ENCODE assay signal across 27 cellular contexts in the genomic region with DNA sequence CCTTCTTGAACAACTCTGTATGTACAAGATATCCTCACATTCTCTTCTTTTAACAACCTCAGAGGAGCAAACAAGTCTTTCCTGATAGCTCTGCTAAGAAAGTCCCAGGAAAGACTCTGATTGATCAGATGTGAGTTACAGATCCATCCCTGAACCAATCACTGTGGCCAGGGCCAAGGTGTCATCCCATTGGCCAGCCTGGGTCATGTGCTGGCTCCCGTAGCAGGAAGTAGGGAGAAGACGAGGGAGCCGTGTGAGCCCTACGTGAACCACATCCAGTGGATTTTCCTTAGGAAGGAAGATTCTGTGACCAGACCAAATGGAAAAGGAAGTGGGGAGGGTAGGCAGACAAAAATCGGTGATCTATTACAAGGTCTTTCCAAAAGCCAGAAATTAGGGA. TPM values are rescaled to one million over a fixed set of nuclear protein-coding genes. Genes with fewer than 3 reads are reported as not detected.
DNase-seq lines count a peak whose midpoint lies in the region; ATAC-seq, FAIRE-seq and TF ChIP-seq lines count a peak whose summit lies in the region.
"Had no signal": no experiment of that assay in that cellular context is flagged by ENCODE, and none has a peak within 500 bp of the region (broad histone marks: within the 10 kb centered on the region; RNA-seq: fewer than 3 reads in every experiment).

No MANE protein-coding gene starts in this region.

- no peak overlapping the region for H3K9ac ChIP-seq in neuronal stem cell (ENCODE audit: low read depth, low read length, poor library complexity)

- TF ChIP-seq POLR2A in NB4 (IDR thresholded peaks at IDR 0.05; ENCODE audit: extremely low read depth, insufficient read length): no peak

- no peak overlapping the region for H3K4ac ChIP-seq in neuronal stem cell (ENCODE audit: low read length)

- H2BK5ac ChIP-seq in neuronal stem cell (ENCODE audit: low read length): no peak overlapping the region

- no peak overlapping the region for H3K23ac ChIP-seq in neuronal stem cell (ENCODE audit: low read depth, low read length, poor library complexity)

- H2BK12ac ChIP-seq in neuronal stem cell (ENCODE audit: low read length): no peak overlapping the region

- no peak for TF ChIP-seq CTCF in NB4 (IDR thresholded peaks at IDR 0.05; ENCODE audit: low read depth, low read length)
- no peak for TF ChIP-seq CTCF in bronchial epithelial cell (IDR thresholded peaks at IDR 0.05; ENCODE audit: insufficient read depth, low read length, severe bottlenecking)

- H3K4me1 ChIP-seq in neuronal stem cell (ENCODE audit: control insufficient read depth in 2 of 2, insufficient read depth in 1 of 2, low read depth in 1 of 2, low read length in 2 of 2): peaks cover under 1% of the 10 kb centered on the region in 2 donors
- H3K4me1 ChIP-seq: ascending aorta had no signal

- H3K79me1 ChIP-seq in neuronal stem cell (ENCODE audit: low read depth, low read length): no peaks in the 10 kb centered on the region

- H3K27me3 ChIP-seq in bronchial epithelial cell (ENCODE audit: control insufficient read depth, insufficient read depth, low read length) (no peaks in the 10 kb centered on the region), neuronal stem cell (ENCODE audit: control insufficient read depth in 3 of 3, insufficient read depth in 3 of 3, low read depth in 1 of 3, low read length in 3 of 3) (peaks cover 0 to 12% (median 0%) of the 10 kb centered on the region in 3 experiments)
- H3K27me3 ChIP-seq: ascending aorta, heart right ventricle, MG63 had no signal

- peak; percentile 50 for FAIRE-seq in bronchial epithelial cell (lab: Jason Lieb, UNC)
- FAIRE-seq: GM12891 had no signal

- WGBS in neuronal stem cell (ENCODE audit: extremely low coverage in 2 of 2, insufficient read length in 2 of 2, insufficient replicate concordance in 1 of 2), 2 donors: no CpG with 5 or more reads among the region's 5 CpGs

- DNase-seq in NCI-H82 (lab: John Stamatoyannopoulos, UW): peak; percentile 47
- DNase-seq in NCI-H82 treated with DMSO at 0.1 percent for 48 hours (lab: John Stamatoyannopoulos, UW; ENCODE audit: unreplicated experiment): no peak
- DNase-seq in NB4 (ENCODE audit: low read depth): peak; percentile 40
- DNase-seq in bronchial epithelial cell (ENCODE audit: low read depth): no peak
- no peak for DNase-seq in neuronal stem cell (ENCODE audit: low spot score)
- DNase-seq in amniotic stem cell (lab: John Stamatoyannopoulos, UW): no peak
- DNase-seq in T1000 (lab: John Stamatoyannopoulos, UW): no peak
- DNase-seq: activated CD4-positive, alpha-beta T cell treated with anti-CD3 and anti-CD28 coated beads, Interleukin-2, amount 10 ng/mL, durations not matched to agents 7 days and 5 days; activated naive CD4-positive, alpha-beta T cell treated with anti-CD3 and anti-CD28 coated beads for 36 hours; activated T-cell treated with anti-CD3 and anti-CD28 coated beads, Interleukin-2, amount 50 U/mL, for 72 hours; AML-193; CD8-positive, alpha-beta memory T cell; DMS79; HCEC 1CT; heart right ventricle; immature natural killer cell; MG63; NCI-H1436 treated with DMSO at 0.1 percent for 48 hours; NCI-H510A; NK-92 treated with Interleukin-12 subunit alpha and Interleukin-12 subunit beta, amount 100 ng/mL, for 24 hours; SHP77 treated with DMSO at 0.1 percent for 48 hours had no signal

- no peak overlapping the region for H3K27ac ChIP-seq in neuronal stem cell (replicated peaks; ENCODE audit: low read length)
- H3K27ac ChIP-seq: ascending aorta, heart right ventricle, skin epidermis, VCaP had no signal

- no peak overlapping the region for H3K18ac ChIP-seq in neuronal stem cell (ENCODE audit: low read length)

- H2BK15ac ChIP-seq in neuronal stem cell (ENCODE audit: low read length): no peak overlapping the region

- no peaks in the 10 kb centered on the region for H3K36me3 ChIP-seq in bronchial epithelial cell (ENCODE audit: control insufficient read depth, insufficient read depth, low read length)
- H3K36me3 ChIP-seq in neuronal stem cell (replicated peaks in 1 of 2; ENCODE audit: control insufficient read depth in 2 of 2, insufficient read depth in 2 of 2, low read length in 2 of 2): no peaks in the 10 kb centered on the region
- H3K36me3 ChIP-seq: ascending aorta, heart right ventricle, MG63 had no signal

- H3K9me3 ChIP-seq in neuronal stem cell (replicated peaks in 1 of 2; ENCODE audit: control insufficient read depth in 2 of 2, insufficient read depth in 1 of 2, low read depth in 1 of 2, low read length in 2 of 2): peaks cover 4% of the 10 kb centered on the region in 2 donors
- H3K9me3 ChIP-seq: ascending aorta, MG63 had no signal

- ATAC-seq in HG03571 (IDR thresholded peaks at IDR 0.05; ENCODE audit: unreplicated experiment): no peak
- ATAC-seq: activated T-cell treated with anti-CD3 and anti-CD28 coated beads, Interleukin-2, amount 50 U/mL, for 72 hours; heart right ventricle had no signal

- H3K4me3 ChIP-seq in NB4 (ENCODE audit: low read depth, low read length): no peak overlapping the region
- H3K4me3 ChIP-seq in bronchial epithelial cell (ENCODE audit: low read depth, low read length): no peak overlapping the region
- H3K4me3 ChIP-seq in neuronal stem cell (ENCODE audit: low read length in 2 of 2): no peak overlapping the region
- H3K4me3 ChIP-seq: ascending aorta, heart right ventricle, MG63, skin epidermis had no signal

- no peak overlapping the region for H2AK5ac ChIP-seq in neuronal stem cell (ENCODE audit: low read depth, low read length)

- no peak overlapping the region for H2BK120ac ChIP-seq in neuronal stem cell (ENCODE audit: low read depth, low read length)

- H4K8ac ChIP-seq in neuronal stem cell (ENCODE audit: low read depth, low read length): no peak overlapping the region

- peak overlapping the region; percentile 79 for H2AFZ ChIP-seq in neuronal stem cell (ENCODE audit: low read length)

- H3K4me2 ChIP-seq in neuronal stem cell (ENCODE audit: insufficient read depth, low read length, poor library complexity, severe bottlenecking): no peak overlapping the region

- H3K14ac ChIP-seq in neuronal stem cell (ENCODE audit: low read length): no peak overlapping the region

- no peak overlapping the region for H4K91ac ChIP-seq in neuronal stem cell (ENCODE audit: low read depth, low read length, poor library complexity)

RNA-seq across cellular contexts. Expression of a gene that starts 5.6 kb away (rescaled TPM):
- under 0.01 and 0.77 TPM in 2 replicates for total RNA-seq in bronchial epithelial cell
- polyA plus RNA-seq in neuronal stem cell (2013, experiment 1 of 2): 0.20 TPM
- polyA plus RNA-seq in neuronal stem cell (2013, experiment 2 of 2): 0.37 TPM
- total RNA-seq: epithelial cell of proximal tubule had no signal

Comparison
In these comparisons a context has a peak if more than half of its experiments do, and no peak if none do; other contexts are left out.
1. DNase-seq: peak in NCI-H82 (single experiment) and NB4 (single experiment); none in NCI-H82 treated with DMSO at 0.1 percent for 48 hours (single experiment), bronchial epithelial cell (single experiment), neuronal stem cell (single experiment), amniotic stem cell (single experiment) and T1000 (single experiment).